In the genomic region with DNA sequence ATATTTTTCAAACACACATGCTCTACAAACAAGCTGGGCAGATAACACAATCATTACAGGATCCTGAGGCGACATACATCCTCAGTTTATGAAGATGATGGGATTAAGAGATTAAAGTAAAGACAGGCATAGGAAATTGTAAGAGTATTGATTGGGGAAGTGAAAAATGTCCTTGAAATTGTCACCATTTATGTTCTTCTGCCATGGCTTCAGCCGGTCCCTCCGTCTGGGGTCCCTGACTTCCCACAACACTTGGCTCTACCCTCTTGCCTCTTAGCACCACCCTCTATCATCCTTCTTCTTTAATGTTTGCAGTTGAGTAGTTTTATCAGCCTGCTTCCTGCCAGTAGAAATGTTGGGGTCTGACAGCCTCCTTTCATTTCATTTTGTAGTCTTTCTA, we compare ENCODE assay signal across 11 cellular contexts.
"Had no signal": no experiment of that assay in that cellular context is flagged by ENCODE, and none has a peak within 500 bp of the region (broad histone marks: within the 10 kb centered on the region; RNA-seq: fewer than 3 reads in every experiment).

No MANE protein-coding gene starts in this region.

- H3K4me1 ChIP-seq: HAP-1 had no signal

- ATAC-seq: GM23338, HCT116 had no signal

- FAIRE-seq: H1, H54 had no signal

- H2AFZ ChIP-seq: GM23248, GM23338 had no signal

- H3K4me3 ChIP-seq: GM23248, GM23338, HAP-1 had no signal

- H3K4me2 ChIP-seq: GM23338 had no signal

- H3K9ac ChIP-seq: GM23248 had no signal

- H3K27ac ChIP-seq: GM23248 had no signal

- DNase-seq: GM23248, GOT3, H7, H9, HCEC 1CT, HFFc6 had no signal

- H3K36me3 ChIP-seq: HAP-1 had no signal
